ENCODE assay signal across 9 cellular contexts in the genomic region with DNA sequence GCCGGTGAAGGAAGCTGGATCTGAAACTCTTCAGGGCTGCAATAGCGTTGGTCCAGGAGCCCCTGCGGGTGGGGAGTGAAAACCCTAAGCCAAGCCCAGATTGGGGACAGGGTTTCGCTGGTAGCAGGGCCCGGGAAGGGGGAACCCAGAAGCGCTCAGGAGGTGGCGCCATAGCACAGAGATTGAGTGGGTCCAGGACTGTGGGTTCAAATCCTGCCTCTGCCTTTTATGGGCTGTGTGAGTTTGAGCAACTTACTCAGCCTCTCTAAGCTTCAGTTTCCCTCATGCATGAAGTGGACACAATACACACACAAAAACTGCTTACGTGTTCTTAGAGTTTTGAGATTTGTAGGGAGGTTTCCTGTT. TPM values are rescaled to one million over a fixed set of nuclear protein-coding genes. Genes with fewer than 3 reads are reported as not detected.
DNase-seq lines count a peak whose midpoint lies in the region; ATAC-seq, FAIRE-seq and TF ChIP-seq lines count a peak whose summit lies in the region.
"Had no signal": no experiment of that assay in that cellular context is flagged by ENCODE, and none has a peak within 500 bp of the region (broad histone marks: within the 10 kb centered on the region; RNA-seq: fewer than 3 reads in every experiment).

No MANE protein-coding gene starts in this region.

- no peak for TF ChIP-seq POLR2A in GM12891 (IDR thresholded peaks at IDR 0.05; ENCODE audit: low read depth, low read length)

- H3K4me3 Mint-ChIP-seq in natural killer cell treated with Interleukin-12 subunit alpha and Interleukin-12 subunit beta and Interleukin-15 and Interleukin-18, amount 100 ng/mL, for 72 hours: no peak overlapping the region

- FAIRE-seq in GM12891 (lab: Jason Lieb, UNC): no peak
- FAIRE-seq: colon had no signal

- H3K36me3 Mint-ChIP-seq in natural killer cell treated with Interleukin-12 subunit alpha and Interleukin-12 subunit beta and Interleukin-15 and Interleukin-18, amount 100 ng/mL, for 72 hours: no peaks in the 10 kb centered on the region

- peaks cover 5 to 6% of the 10 kb centered on the region in 2 donors for H3K27me3 Mint-ChIP-seq in natural killer cell treated with Interleukin-12 subunit alpha and Interleukin-12 subunit beta and Interleukin-15 and Interleukin-18, amount 100 ng/mL, for 72 hours

- H3K4me3 ChIP-seq in astrocyte of the spinal cord (ENCODE audit: low read depth, low read length): no peak overlapping the region

- in situ Hi-C loops in astrocyte of the spinal cord (cut with HindIII; ENCODE audit: low sequenced_read_pairs): no loop called here

- ATAC-seq in natural killer cell treated with Interleukin-12 subunit alpha and Interleukin-12 subunit beta and Interleukin-15 and Interleukin-18, amount 100 ng/mL, for 72 hours: peak; percentile 82 to 87
- ATAC-seq in omental fat pad (ENCODE audit: low FRiP score): no peak
- no peak for ATAC-seq in GM18502 (IDR thresholded peaks at IDR 0.05; ENCODE audit: poor library complexity, unreplicated experiment)

- peak; percentile 42 for TF ChIP-seq CTCF in astrocyte of the spinal cord (IDR thresholded peaks at IDR 0.05; ENCODE audit: low read depth, low read length)
- no peak for TF ChIP-seq CTCF in omental fat pad (IDR thresholded peaks at IDR 0.05)

- H3K4me1 Mint-ChIP-seq in natural killer cell treated with Interleukin-12 subunit alpha and Interleukin-12 subunit beta and Interleukin-15 and Interleukin-18, amount 100 ng/mL, for 72 hours (ENCODE audit: low read depth in 2 of 2): no peaks in the 10 kb centered on the region

- no peak overlapping the region for H3K27ac Mint-ChIP-seq in natural killer cell treated with Interleukin-12 subunit alpha and Interleukin-12 subunit beta and Interleukin-15 and Interleukin-18, amount 100 ng/mL, for 72 hours

- DNase-seq in NCI-H524 (lab: John Stamatoyannopoulos, UW) (peak; percentile 44 to 59), NCI-H524 treated with DMSO at 0.1 percent for 48 hours (lab: John Stamatoyannopoulos, UW) (no peak), T-helper 1 cell (peak in 4 of 5 donors; percentile 32 to 55 (median 42)), astrocyte of the spinal cord (ENCODE audit: low read depth, low spot score) (no peak), omental fat pad (ENCODE audit: low spot score) (no peak), GM12891 (ENCODE audit: insufficient read length, low spot score) (no peak)
- no peak for DNase-seq in natural killer cell treated with Interleukin-12 subunit alpha and Interleukin-12 subunit beta and Interleukin-15 and Interleukin-18, amount 100 ng/mL, for 72 hours (ENCODE audit: low spot score)

- H3K9me3 Mint-ChIP-seq in natural killer cell treated with Interleukin-12 subunit alpha and Interleukin-12 subunit beta and Interleukin-15 and Interleukin-18, amount 100 ng/mL, for 72 hours: no peaks in the 10 kb centered on the region

TF ChIP-seq in GM12891, 5 proteins besides CTCF, POLR2A, EP300 and RAD21:
- TF ChIP-seq TAF1 (IDR thresholded peaks at IDR 0.05; ENCODE audit: low read depth, low read length): no peak
TF ChIP-seq in GM12891: peak in this region for 0.

RNA-seq across cellular contexts. Expression of a gene that starts 8.3 kb away (rescaled TPM):
- not detected for total RNA-seq in natural killer cell treated with Interleukin-12 subunit alpha and Interleukin-12 subunit beta and Interleukin-15 and Interleukin-18, amount 100 ng/mL, for 72 hours
- not detected for total RNA-seq in omental fat pad
- polyA plus RNA-seq in GM12891 (2012; ENCODE audit: low read depth, missing spikeins): not detected

RNA-seq across cellular contexts. Expression of a gene that starts 15.6 kb away (rescaled TPM):
- total RNA-seq in natural killer cell treated with Interleukin-12 subunit alpha and Interleukin-12 subunit beta and Interleukin-15 and Interleukin-18, amount 100 ng/mL, for 72 hours: not detected
- under 1 TPM in 1 of 4 donors, not detected in 3; 0.46 TPM for total RNA-seq in omental fat pad
- 0.05 TPM for polyA plus RNA-seq in GM12891 (2012; ENCODE audit: low read depth, missing spikeins)

RNA-seq across cellular contexts. Expression of a gene that starts 32.4 kb away (rescaled TPM):
- not detected for total RNA-seq in natural killer cell treated with Interleukin-12 subunit alpha and Interleukin-12 subunit beta and Interleukin-15 and Interleukin-18, amount 100 ng/mL, for 72 hours
- not detected for total RNA-seq in omental fat pad
- polyA plus RNA-seq in GM12891 (2012; ENCODE audit: low read depth, missing spikeins): not detected

RNA-seq across cellular contexts. Expression of a gene that starts 36.3 kb away (rescaled TPM):
- not detected for total RNA-seq in natural killer cell treated with Interleukin-12 subunit alpha and Interleukin-12 subunit beta and Interleukin-15 and Interleukin-18, amount 100 ng/mL, for 72 hours
- not detected for total RNA-seq in omental fat pad
- not detected for polyA plus RNA-seq in GM12891 (2012; ENCODE audit: low read depth, missing spikeins)

RNA-seq across cellular contexts. Expression of a gene that starts 55.8 kb away (rescaled TPM):
- not detected for total RNA-seq in natural killer cell treated with Interleukin-12 subunit alpha and Interleukin-12 subunit beta and Interleukin-15 and Interleukin-18, amount 100 ng/mL, for 72 hours
- not detected for total RNA-seq in omental fat pad
- polyA plus RNA-seq in GM12891 (2012; ENCODE audit: low read depth, missing spikeins): not detected

Comparison
In these comparisons a context has a peak if more than half of its experiments do, and no peak if none do; other contexts are left out.
1. DNase-seq: peak in NCI-H524 (2 of 2) and T-helper 1 cell (4 of 5); none in NCI-H524 treated with DMSO at 0.1 percent for 48 hours (single experiment), astrocyte of the spinal cord (single experiment), natural killer cell treated with Interleukin-12 subunit alpha and Interleukin-12 subunit beta and Interleukin-15 and Interleukin-18, amount 100 ng/mL, for 72 hours (single experiment), omental fat pad (single experiment) and GM12891 (single experiment).
2. ATAC-seq: peak in natural killer cell treated with Interleukin-12 subunit alpha and Interleukin-12 subunit beta and Interleukin-15 and Interleukin-18, amount 100 ng/mL, for 72 hours (2 of 2); none in omental fat pad (single experiment) and GM18502 (single experiment).